Comparison of ENCODE assay signal across 18 cellular contexts in the genomic region with DNA sequence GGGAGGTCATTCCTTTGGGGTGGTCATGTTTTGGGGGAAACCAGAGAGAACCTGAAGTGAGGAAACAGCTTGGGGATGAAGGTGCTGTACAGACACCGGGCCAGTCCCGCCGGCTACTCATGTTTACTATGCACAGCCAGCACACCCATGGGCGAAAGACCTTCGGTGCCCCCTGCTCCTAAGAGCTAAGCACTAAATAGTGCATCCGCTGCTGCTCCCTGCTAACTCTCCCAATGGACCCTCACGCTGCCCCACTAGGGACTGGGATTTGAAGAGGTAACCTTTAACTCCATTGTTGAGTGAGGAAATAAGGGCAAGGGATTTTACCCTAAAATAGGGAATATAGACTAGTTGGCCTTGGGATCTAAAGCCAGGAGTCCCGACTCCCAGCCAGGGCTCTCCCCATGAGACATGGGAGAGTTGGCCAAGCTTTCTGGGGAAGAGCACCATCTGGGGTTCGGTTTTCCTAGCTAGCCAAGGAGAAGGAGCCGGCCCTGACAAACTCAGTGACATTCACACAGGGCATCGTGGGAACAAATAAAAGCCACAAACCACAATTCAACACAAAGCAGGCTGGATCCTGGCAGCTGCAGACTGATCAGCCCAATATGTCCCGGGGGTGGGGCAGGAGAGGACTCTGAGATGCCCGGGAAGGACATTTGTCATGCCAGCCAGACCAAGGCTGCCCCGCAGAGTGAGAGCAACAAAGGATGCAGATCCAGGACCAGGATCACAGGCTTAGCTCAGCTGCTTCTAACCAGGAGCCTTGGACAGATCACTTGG.
A peak's percentile ranks its signal among the peaks of the same experiment; 100 is the strongest.
DNase-seq lines count a peak whose midpoint lies in the region; TF ChIP-seq lines count a peak whose summit lies in the region.
"Had no signal": no experiment of that assay in that cellular context is flagged by ENCODE, and none has a peak within 500 bp of the region (broad histone marks: within the 10 kb centered on the region; RNA-seq: fewer than 3 reads in every experiment).

No MANE protein-coding gene starts in this region.

- H3K4me1 Mint-ChIP-seq in mesothelial cell of epicardium = peaks cover 12% of the 10 kb centered on the region

- H3K4me3 ChIP-seq in neuronal stem cell (ENCODE audit: low read length in 2 of 2) = no peak overlapping the region
- H3K4me3 ChIP-seq: BLaER1 treated with 17β-estradiol and CSF1 and Interleukin-3, amounts not matched to agents 10 nM and 100 nM; mucosa of descending colon; pancreas; skin epidermis; tibial nerve had no signal

- no peak overlapping the region for H3K4ac ChIP-seq in neuronal stem cell (ENCODE audit: low read length)

- H3K27me3 ChIP-seq in neuronal stem cell (ENCODE audit: control insufficient read depth in 3 of 3, insufficient read depth in 3 of 3, low read depth in 1 of 3, low read length in 3 of 3) = peaks cover 0 to 22% (median 0%) of the 10 kb centered on the region in 3 experiments
- H3K27me3 ChIP-seq: pancreas, tibial nerve had no signal

- no peak overlapping the region for H3K27ac Mint-ChIP-seq in mesothelial cell of epicardium
- H3K27ac Mint-ChIP-seq: activated naive CD8-positive, alpha-beta T cell had no signal

- no peak overlapping the region for H3K18ac ChIP-seq in neuronal stem cell (ENCODE audit: low read length)

- WGBS in neuronal stem cell (ENCODE audit: extremely low coverage in 2 of 2, insufficient read length in 2 of 2, insufficient replicate concordance in 1 of 2), 2 donors = no CpG with 5 or more reads among the region's 14 CpGs

- no peak overlapping the region for H2BK120ac ChIP-seq in neuronal stem cell (ENCODE audit: low read depth, low read length)

- H3K4me3 Mint-ChIP-seq in mesothelial cell of epicardium = no peak overlapping the region
- H3K4me3 Mint-ChIP-seq: activated naive CD8-positive, alpha-beta T cell; activated T-cell treated with anti-CD3 and anti-CD28 coated beads, Interleukin-2, amount 50 U/mL, for 4 hours had no signal

- H3K36me3 ChIP-seq in neuronal stem cell (replicated peaks in 1 of 2; ENCODE audit: control insufficient read depth in 2 of 2, insufficient read depth in 2 of 2, low read length in 2 of 2) = no peaks in the 10 kb centered on the region
- H3K36me3 ChIP-seq: BLaER1 treated with 17β-estradiol and CSF1 and Interleukin-3, amounts not matched to agents 10 nM and 100 nM; pancreas; tibial nerve had no signal

- H2BK12ac ChIP-seq in neuronal stem cell (ENCODE audit: low read length) = no peak overlapping the region

- H3K9me3 ChIP-seq in neuronal stem cell (replicated peaks in 1 of 2; ENCODE audit: control insufficient read depth in 2 of 2, insufficient read depth in 1 of 2, low read depth in 1 of 2, low read length in 2 of 2) = peaks cover 6 to 12% of the 10 kb centered on the region in 2 donors
- H3K9me3 ChIP-seq: mucosa of descending colon, pancreas, tibial nerve had no signal

- H3K9me3 Mint-ChIP-seq in mesothelial cell of epicardium = peaks cover 5% of the 10 kb centered on the region

- H3K4me1 ChIP-seq in neuronal stem cell (ENCODE audit: control insufficient read depth in 2 of 2, insufficient read depth in 1 of 2, low read depth in 1 of 2, low read length in 2 of 2) = peaks cover 2 to 3% of the 10 kb centered on the region in 2 donors

- no peak for TF ChIP-seq CTCF in mesothelial cell of epicardium (IDR thresholded peaks at IDR 0.05; ENCODE audit: unreplicated experiment)

- H4K8ac ChIP-seq in neuronal stem cell (ENCODE audit: low read depth, low read length) = no peak overlapping the region

- peak; percentile 45 for DNase-seq in DMS 273 (lab: John Stamatoyannopoulos, UW; ENCODE audit: unreplicated experiment)
- DNase-seq in DMS 273 treated with DMSO at 0.1 percent for 48 hours (lab: John Stamatoyannopoulos, UW) = no peak
- peak; percentile 67 to 85 for DNase-seq in NCI-H2081 (lab: John Stamatoyannopoulos, UW)
- DNase-seq in astrocyte of the hippocampus (ENCODE audit: low read depth, low spot score) = peak; percentile 38
- DNase-seq in neuronal stem cell (ENCODE audit: low spot score) = no peak
- DNase-seq in stimulated activated naive CD4-positive, alpha-beta T cell (lab: John Stamatoyannopoulos, UW) = no peak
- no peak for DNase-seq in mesothelial cell of epicardium (ENCODE audit: low spot score in 2 of 2, unreplicated experiment in 2 of 2)
- DNase-seq in ACHN = no peak
- DNase-seq: activated T-cell treated with anti-CD3 and anti-CD28 coated beads, Interleukin-2, amount 50 U/mL, for 4 hours; DMS79 treated with DMSO at 0.1 percent for 48 hours; kidney glomerular epithelial cell had no signal

- peak overlapping the region; percentile 82 for H2AFZ ChIP-seq in neuronal stem cell (ENCODE audit: low read length)

- no peak overlapping the region for H2AK5ac ChIP-seq in neuronal stem cell (ENCODE audit: low read depth, low read length)

- H2BK5ac ChIP-seq in neuronal stem cell (ENCODE audit: low read length) = no peak overlapping the region

- H3K4me2 ChIP-seq in neuronal stem cell (ENCODE audit: insufficient read depth, low read length, poor library complexity, severe bottlenecking) = no peak overlapping the region

- H3K14ac ChIP-seq in neuronal stem cell (ENCODE audit: low read length) = no peak overlapping the region

- H3K27ac ChIP-seq in neuronal stem cell (replicated peaks; ENCODE audit: low read length) = no peak overlapping the region
- H3K27ac ChIP-seq: 22Rv1; BLaER1 treated with 17β-estradiol and CSF1 and Interleukin-3, amounts not matched to agents 10 nM and 100 nM; skin epidermis; tibial nerve had no signal

- no peak overlapping the region for H3K23ac ChIP-seq in neuronal stem cell (ENCODE audit: low read depth, low read length, poor library complexity)

- in situ Hi-C loops in ACHN (cut with HindIII; ENCODE audit: low pct_ligation_motif_present, low pct_unique_long_range_greater_than_20kb, low sequenced_read_pairs) = no loop called here

- H3K79me1 ChIP-seq in neuronal stem cell (ENCODE audit: low read depth, low read length) = no peaks in the 10 kb centered on the region

- no peak overlapping the region for H3K9ac ChIP-seq in neuronal stem cell (ENCODE audit: low read depth, low read length, poor library complexity)
- H3K9ac ChIP-seq: BLaER1 treated with 17β-estradiol and CSF1 and Interleukin-3, amounts not matched to agents 10 nM and 100 nM had no signal

- no peak overlapping the region for H2BK15ac ChIP-seq in neuronal stem cell (ENCODE audit: low read length)

- H3K27me3 Mint-ChIP-seq in mesothelial cell of epicardium (ENCODE audit: low read depth) = peaks cover 5% of the 10 kb centered on the region

- H4K91ac ChIP-seq in neuronal stem cell (ENCODE audit: low read depth, low read length, poor library complexity) = no peak overlapping the region

- no peaks in the 10 kb centered on the region for H3K36me3 Mint-ChIP-seq in mesothelial cell of epicardium
- H3K36me3 Mint-ChIP-seq: activated naive CD8-positive, alpha-beta T cell had no signal

Comparison
In these comparisons a context has a peak if more than half of its experiments do, and no peak if none do; other contexts are left out.
1. DNase-seq: peak in DMS 273 (single experiment), NCI-H2081 (2 of 2) and astrocyte of the hippocampus (single experiment); none in DMS 273 treated with DMSO at 0.1 percent for 48 hours (single experiment), neuronal stem cell (single experiment), stimulated activated naive CD4-positive, alpha-beta T cell (0 of 6), mesothelial cell of epicardium (0 of 2) and ACHN (single experiment).